In genomic region chr12:121932914-121933521, GRCh38 we compare ENCODE assay signal across 15 cellular contexts.
"Had no signal": no experiment of that assay in that cellular context is flagged by ENCODE, and none has a peak within 500 bp of the region (broad histone marks: within the 10 kb centered on the region; RNA-seq: fewer than 3 reads in every experiment).

No MANE protein-coding gene starts in this region.

- H3K36me3 Mint-ChIP-seq: memory B cell had no signal

- H3K9me3 ChIP-seq: esophagus squamous epithelium had no signal

- H3K4me3 ChIP-seq: cardiac muscle cell, esophagus squamous epithelium, tibial nerve had no signal

- H3K4me1 ChIP-seq: esophagus squamous epithelium, tibial nerve had no signal

- DNase-seq: activated CD4-positive, alpha-beta T cell treated with anti-CD3 and anti-CD28 coated beads, Interleukin-2, amount 10 ng/mL, durations not matched to agents 24 days and 14 days; activated CD4-positive, CD25-positive, alpha-beta regulatory T cell; activated CD8-positive, alpha-beta memory T cell treated with anti-CD3 and anti-CD28 coated beads, Interleukin-2, amount 50 U/mL, for 4 hours; activated CD8-positive, alpha-beta T cell treated with anti-CD3 and anti-CD28 coated beads, Interleukin-2, amount 10 ng/mL, durations not matched to agents 7 days and 5 days; activated effector memory CD4-positive, alpha-beta T cell treated with anti-CD3 and anti-CD28 coated beads, Interleukin-2, amount 50 U/mL, for 16 hours; activated T-cell treated with anti-CD3 and anti-CD28 coated beads, Interleukin-2, amount 50 U/mL, for 48 hours; esophagus squamous epithelium; hypothalamus; left ventricle myocardium superior; stimulated activated CD4-positive, alpha-beta T cell treated with anti-CD3 and anti-CD28 coated beads, Interleukin-2, amount 100 ng/mL, for 48 hours; stimulated activated naive B cell treated with anti-CD40 and anti-IgM and Interleukin-4, amounts not matched to agents 10 μg/mL and 1 μg/mL and 100 μg/mL, for 72 hours had no signal

- H3K27ac ChIP-seq: cardiac muscle cell, esophagus squamous epithelium, tibial nerve had no signal

- ATAC-seq: activated CD8-positive, alpha-beta T cell treated with anti-CD3 and anti-CD28 coated beads, Interleukin-2, amount 10 ng/mL, durations not matched to agents 7 days and 5 days; activated naive CD4-positive, alpha-beta T cell treated with anti-CD3 and anti-CD28 coated beads, Interleukin-2, amount 50 U/mL, for 72 hours; left ventricle myocardium superior; stimulated activated naive B cell treated with anti-CD40 and anti-IgM and Interleukin-4, amounts not matched to agents 10 μg/mL and 1 μg/mL and 100 μg/mL, for 72 hours had no signal

- H3K9me3 Mint-ChIP-seq: activated CD4-positive, alpha-beta T cell treated with anti-CD3 and anti-CD28 coated beads, Interleukin-2, amount 10 ng/mL, durations not matched to agents 24 days and 14 days; activated naive CD4-positive, alpha-beta T cell treated with anti-CD3 and anti-CD28 coated beads, Interleukin-2, amount 50 U/mL, for 72 hours; memory B cell had no signal

- H3K27ac Mint-ChIP-seq: activated CD4-positive, alpha-beta T cell treated with anti-CD3 and anti-CD28 coated beads, Interleukin-2, amount 10 ng/mL, durations not matched to agents 24 days and 14 days; activated CD8-positive, alpha-beta T cell treated with anti-CD3 and anti-CD28 coated beads, Interleukin-2, amount 10 ng/mL, durations not matched to agents 7 days and 5 days; memory B cell; stimulated activated naive B cell treated with anti-CD40 and anti-IgM and Interleukin-4, amounts not matched to agents 10 μg/mL and 1 μg/mL and 100 μg/mL, for 72 hours had no signal

- H3K27me3 ChIP-seq: cardiac muscle cell, esophagus squamous epithelium, tibial nerve had no signal

- H3K27me3 Mint-ChIP-seq: activated CD4-positive, alpha-beta T cell treated with anti-CD3 and anti-CD28 coated beads, Interleukin-2, amount 10 ng/mL, durations not matched to agents 24 days and 14 days; memory B cell; stimulated activated naive B cell treated with anti-CD40 and anti-IgM and Interleukin-4, amounts not matched to agents 10 μg/mL and 1 μg/mL and 100 μg/mL, for 72 hours had no signal

- H3K36me3 ChIP-seq: cardiac muscle cell had no signal

- H3K4me3 Mint-ChIP-seq: activated CD4-positive, alpha-beta T cell treated with anti-CD3 and anti-CD28 coated beads, Interleukin-2, amount 10 ng/mL, durations not matched to agents 24 days and 14 days; activated CD8-positive, alpha-beta T cell treated with anti-CD3 and anti-CD28 coated beads, Interleukin-2, amount 10 ng/mL, durations not matched to agents 7 days and 5 days; memory B cell; stimulated activated naive B cell treated with anti-CD40 and anti-IgM and Interleukin-4, amounts not matched to agents 10 μg/mL and 1 μg/mL and 100 μg/mL, for 72 hours had no signal
